ENCODE assay signal across 9 cellular contexts in genomic region chr11:14308897-14309387, GRCh38. TPM values are rescaled to one million over a fixed set of nuclear protein-coding genes. Genes with fewer than 3 reads are reported as not detected.
A peak's percentile ranks its signal among the peaks of the same experiment; 100 is the strongest.
DNase-seq lines count a peak whose midpoint lies in the region; ATAC-seq and TF ChIP-seq lines count a peak whose summit lies in the region.
"Had no signal": no experiment of that assay in that cellular context is flagged by ENCODE, and none has a peak within 500 bp of the region (broad histone marks: within the 10 kb centered on the region; RNA-seq: fewer than 3 reads in every experiment).

No MANE protein-coding gene starts in this region.

- peak; percentile 48 for ATAC-seq in GM18502 (IDR thresholded peaks at IDR 0.05; ENCODE audit: poor library complexity, unreplicated experiment)
- peak; percentile 41 for ATAC-seq in GM21526 (IDR thresholded peaks at IDR 0.05; ENCODE audit: low FRiP score, unreplicated experiment)
- ATAC-seq in HG03280 (IDR thresholded peaks at IDR 0.05; ENCODE audit: unreplicated experiment) = peak; percentile 47

- no peak for TF ChIP-seq EP300 in tibial nerve (IDR thresholded peaks at IDR 0.05)

- no peaks in the 10 kb centered on the region for H4K20me1 ChIP-seq in Karpas-422 (ENCODE audit: insufficient read depth, low read depth, low read length)

- H3K27ac ChIP-seq in tibial nerve (no peak overlapping the region), spleen (peak overlapping the region in 4 of 8 donors; percentile 3 to 83 (median 34)), Karpas-422 (ENCODE audit: low read length) (no peak overlapping the region)

- no peaks in the 10 kb centered on the region for H3K9me3 ChIP-seq in endocrine pancreas (ENCODE audit: control insufficient read depth, low read length)
- H3K9me3 ChIP-seq in tibial nerve = no peaks in the 10 kb centered on the region
- no peaks in the 10 kb centered on the region for H3K9me3 ChIP-seq in spleen
- H3K9me3 ChIP-seq in Karpas-422 (ENCODE audit: low read length) = no peaks in the 10 kb centered on the region

- H3K36me3 ChIP-seq in endocrine pancreas (ENCODE audit: control insufficient read depth, insufficient read depth, low read length) (no peaks in the 10 kb centered on the region), tibial nerve (no peaks in the 10 kb centered on the region), spleen (no peaks in the 10 kb centered on the region), Karpas-422 (ENCODE audit: insufficient read depth, low read length) (no peaks in the 10 kb centered on the region)

- H3K27me3 ChIP-seq in endocrine pancreas (ENCODE audit: control insufficient read depth, insufficient read depth, low read length) (no peaks in the 10 kb centered on the region), tibial nerve (no peaks in the 10 kb centered on the region), spleen (replicated peaks in 1 of 7) (no peaks in the 10 kb centered on the region), Karpas-422 (ENCODE audit: low read length) (no peaks in the 10 kb centered on the region)

- intact Hi-C loops in spleen (cut with DNase I; ENCODE audit: low total_unique reads) = no loop called here

- H3K9ac ChIP-seq in endocrine pancreas (ENCODE audit: control insufficient read depth, insufficient read depth, low read length) (no peak overlapping the region), Karpas-422 (ENCODE audit: low read length) (no peak overlapping the region)

- H3K4me2 ChIP-seq in Karpas-422 (ENCODE audit: low read depth, low read length, poor library complexity, severe bottlenecking) = no peak overlapping the region

- H2AFZ ChIP-seq in Karpas-422 (ENCODE audit: low read length) = no peak overlapping the region

- no peaks in the 10 kb centered on the region for H3K79me2 ChIP-seq in Karpas-422 (ENCODE audit: low read length)

- H3K4me1 ChIP-seq in endocrine pancreas (ENCODE audit: control insufficient read depth, insufficient read depth, low read length) (peaks cover 10% of the 10 kb centered on the region), tibial nerve (peaks cover 0 to 18% (median 0%) of the 10 kb centered on the region in 4 donors), spleen (peaks cover 15 to 100% (median 65%) of the 10 kb centered on the region in 6 donors), Karpas-422 (ENCODE audit: low read length) (no peaks in the 10 kb centered on the region)

- H3K9me2 ChIP-seq in Karpas-422 (replicated peaks; ENCODE audit: insufficient read depth, low read length) = no peaks in the 10 kb centered on the region

- no peak for DNase-seq in stimulated activated CD4-positive, alpha-beta T cell treated with anti-CD3 and anti-CD28 coated beads, Interleukin-2, amount 100 ng/mL, for 48 hours
- DNase-seq in tibial nerve (ENCODE audit: low spot score in 2 of 2) = no peak
- no peak for DNase-seq in spleen
- no peak for DNase-seq in Karpas-422
- DNase-seq: activated gamma-delta T cell treated with Interleukin-2 at 50 U/mL for 16 hours had no signal

- 88% methylated on average over 1 of the region's 1 CpG for WGBS in tibial nerve, 2 donors
- 44 to 61% (median 52%) methylated on average over 1 of the region's 1 CpG for WGBS in spleen, 5 donors

- TF ChIP-seq POLR2A in tibial nerve (IDR thresholded peaks at IDR 0.05) = no peak
- no peak for TF ChIP-seq POLR2A in spleen (IDR thresholded peaks at IDR 0.05)

- TF ChIP-seq CTCF in tibial nerve (IDR thresholded peaks at IDR 0.05) (peak in 1 of 5 experiments; percentile 4), spleen (IDR thresholded peaks at IDR 0.05 in 8 of 11, conservative IDR thresholded peaks at IDR 0.05 in 3 of 11) (no peak)

- peak overlapping the region; percentile 34 for H3K4me3 ChIP-seq in endocrine pancreas (ENCODE audit: control insufficient read depth, insufficient read depth, low read length)
- H3K4me3 ChIP-seq in tibial nerve = no peak overlapping the region
- H3K4me3 ChIP-seq in spleen = no peak overlapping the region
- H3K4me3 ChIP-seq in Karpas-422 (ENCODE audit: low read length) = no peak overlapping the region

RNA-seq across cellular contexts. Expression of gene RRAS2, which starts 50.0 kb away (rescaled TPM):
- total RNA-seq in tibial nerve (10 to 100 TPM; 43.2 to 64.0 (median 46.8) TPM), spleen (10 to 100 TPM; 28.8 to 45.8 (median 42.0) TPM)
- 10 to 100 TPM; 23.7 to 31.2 (median 27.9) TPM for polyA plus RNA-seq in spleen
- 0.87 and 2.5 TPM in 2 replicates for total RNA-seq in Karpas-422 (2014; rRNA removed; shearing (Covaris generic); ENCODE audit: low replicate concordance)
